In genomic region chr7:151938550-151938949, GRCh38 we compare ENCODE assay signal across 12 cellular contexts. TPM values are rescaled to one million over a fixed set of nuclear protein-coding genes. Genes with fewer than 3 reads are reported as not detected.
"Had no signal": no experiment of that assay in that cellular context is flagged by ENCODE, and none has a peak within 500 bp of the region (broad histone marks: within the 10 kb centered on the region; RNA-seq: fewer than 3 reads in every experiment).

No MANE protein-coding gene starts in this region.

- DNase-seq: GM23248, GOT3, H7, H9, HCEC 1CT, HFFc6 had no signal

- H3K27ac ChIP-seq: GM23248 had no signal

- H3K4me3 ChIP-seq: GM23248, GM23338, HAP-1 had no signal

- H3K9me3 Mint-ChIP-seq: HFFc6 had no signal

- H3K36me3 ChIP-seq: HAP-1 had no signal

- H3K27ac Mint-ChIP-seq: GM23338, H9, HFFc6 had no signal

- H3K4me1 ChIP-seq: HAP-1 had no signal

- ATAC-seq: GM23338, HCT116 had no signal

- H3K4me3 Mint-ChIP-seq: GM23338, H9, HFFc6 had no signal

- H3K9me3 ChIP-seq: HAP-1 had no signal

- FAIRE-seq: H1, H54 had no signal

RNA-seq across cellular contexts. Expression of gene GALNTL5, which starts 17.7 kb away (rescaled TPM):
- total RNA-seq: GM23248, GM23338, H1, H4, H7, H9, HFFc6 had no signal
- polyA plus RNA-seq: GM23248, GM23338 had no signal
